8 cellular contexts compared by ENCODE assay signal in genomic region chr10:73810735-73811465, GRCh38. TPM values are rescaled to one million over a fixed set of nuclear protein-coding genes. Genes with fewer than 3 reads are reported as not detected.
DNase-seq lines count a peak whose midpoint lies in the region; TF ChIP-seq lines count a peak whose summit lies in the region.

No MANE protein-coding gene starts in this region.

- no peak overlapping the region for H2AK5ac ChIP-seq in trophoblast cell (ENCODE audit: low read length)

- no peak overlapping the region for H3K23ac ChIP-seq in trophoblast cell (ENCODE audit: low read length)

- DNase-seq in GM10248 (ENCODE audit: extremely low spot score) (peak; percentile 55), H7 (peak; percentile 90), MM.1S (peak; percentile 34), activated T-helper 1 cell treated with Interleukin-2 at 50 U/mL for 16 hours (ENCODE audit: low read depth) (peak; percentile 56), fibroblast of villous mesenchyme (ENCODE audit: low read depth) (peak; percentile 22), trophoblast cell (peak; percentile 13 to 45), uterus (no peak), putamen (ENCODE audit: low spot score) (no peak)

- H3K36me3 ChIP-seq in H7 (replicated peaks; ENCODE audit: control insufficient read depth, insufficient read depth, low read length) (peaks cover 12% of the 10 kb centered on the region), MM.1S (replicated peaks; ENCODE audit: insufficient read depth, low read length) (no peaks in the 10 kb centered on the region), trophoblast cell (ENCODE audit: control insufficient read depth in 1 of 2, insufficient read depth in 2 of 2, low read length in 2 of 2) (peaks cover 32 to 38% of the 10 kb centered on the region in 2 experiments), uterus (no peaks in the 10 kb centered on the region)

- H2AFZ ChIP-seq in MM.1S (ENCODE audit: low read length) (peak overlapping the region; percentile 77), trophoblast cell (ENCODE audit: insufficient read depth, low read length, poor library complexity) (peak overlapping the region; percentile 56)

- H2BK120ac ChIP-seq in trophoblast cell (ENCODE audit: insufficient read depth, low read length, poor library complexity) = no peak overlapping the region

- peak overlapping the region; percentile 80 for H3K4me3 ChIP-seq in H7 (ENCODE audit: insufficient read depth, low read depth, low read length)
- H3K4me3 ChIP-seq in MM.1S (ENCODE audit: low read length) = peak overlapping the region; percentile 91
- peak overlapping the region; percentile 81 for H3K4me3 ChIP-seq in fibroblast of villous mesenchyme (ENCODE audit: low read depth, low read length)
- peak overlapping the region; percentile 75 for H3K4me3 ChIP-seq in trophoblast cell (ENCODE audit: low read depth, low read length)
- peak overlapping the region; percentile 73 to 74 for H3K4me3 ChIP-seq in uterus

- H3K79me2 ChIP-seq in MM.1S (ENCODE audit: low read length) = peaks cover 12% of the 10 kb centered on the region
- H3K79me2 ChIP-seq in trophoblast cell (ENCODE audit: control insufficient read depth, insufficient read depth, low read length, poor library complexity) = peaks cover 3% of the 10 kb centered on the region

- peak overlapping the region; percentile 64 for H3K18ac ChIP-seq in trophoblast cell (ENCODE audit: low read length)

- H3K4me1 ChIP-seq in MM.1S (ENCODE audit: low read length) = no peaks in the 10 kb centered on the region
- peaks cover 3% of the 10 kb centered on the region in 2 experiments for H3K4me1 ChIP-seq in trophoblast cell (ENCODE audit: control insufficient read depth in 1 of 2, insufficient read depth in 2 of 2, low read length in 2 of 2)
- H3K4me1 ChIP-seq in uterus = no peaks in the 10 kb centered on the region

- peak overlapping the region; percentile 65 for H4K91ac ChIP-seq in trophoblast cell (ENCODE audit: low read depth, low read length)

- H2BK12ac ChIP-seq in trophoblast cell (ENCODE audit: low read length) = no peak overlapping the region

- H3K9me2 ChIP-seq in MM.1S (replicated peaks; ENCODE audit: insufficient read depth, low read length) = no peaks in the 10 kb centered on the region

- H3K9me3 ChIP-seq in MM.1S (replicated peaks; ENCODE audit: insufficient read depth, low read length) (no peaks in the 10 kb centered on the region), trophoblast cell (ENCODE audit: insufficient read depth, low read depth, low read length) (no peaks in the 10 kb centered on the region), uterus (no peaks in the 10 kb centered on the region)

- H3K4me2 ChIP-seq in MM.1S (ENCODE audit: low read depth, low read length) (peak overlapping the region; percentile 90), trophoblast cell (ENCODE audit: low read length) (peak overlapping the region; percentile 83)

- peak overlapping the region; percentile 26 for H2BK5ac ChIP-seq in trophoblast cell (ENCODE audit: low read depth, low read length, poor library complexity)

- peak overlapping the region; percentile 80 for H4K12ac ChIP-seq in trophoblast cell (ENCODE audit: low read depth, low read length)

- H3K27me3 ChIP-seq in H7 (ENCODE audit: control insufficient read depth, insufficient read depth, low read length) (no peaks in the 10 kb centered on the region), MM.1S (replicated peaks; ENCODE audit: insufficient read depth, low read length) (no peaks in the 10 kb centered on the region), trophoblast cell (ENCODE audit: insufficient read depth, low read length) (no peaks in the 10 kb centered on the region), uterus (no peaks in the 10 kb centered on the region)

- no peaks in the 10 kb centered on the region for H4K20me1 ChIP-seq in MM.1S (ENCODE audit: insufficient read depth, low read length)

- H3K4ac ChIP-seq in trophoblast cell (ENCODE audit: low read depth, low read length) = peak overlapping the region; percentile 17

- POLR2A ChIA-PET in GM10248 (lab: Yijun Ruan, JAX) = interaction anchor here (0.5 kb wide), 2 partner anchors 15 to 23 kb away, joined by 3 to 6 read pairs; no protein-coding TSS in a partner anchor

- TF ChIP-seq POLR2A in uterus (IDR thresholded peaks at IDR 0.05) = no peak

- TF ChIP-seq CTCF in GM10248 (IDR thresholded peaks at IDR 0.05; ENCODE audit: control extremely low read depth, extremely low read depth, low read depth, missing control alignments) (no peak), MM.1S (IDR thresholded peaks at IDR 0.05; ENCODE audit: low read length) (no peak), fibroblast of villous mesenchyme (IDR thresholded peaks at IDR 0.05; ENCODE audit: insufficient read depth, low read depth, low read length) (no peak), uterus (IDR thresholded peaks at IDR 0.05) (no peak)

- peak overlapping the region; percentile 64 for H4K8ac ChIP-seq in trophoblast cell (ENCODE audit: low read depth, low read length)

- CTCF ChIA-PET in GM10248 (lab: Yijun Ruan, JAX) = interaction anchor here (0.7 to 2.6 kb wide), 8 partner anchors 18 to 129 kb away, joined by 3 to 13 read pairs (median 4); a partner anchor contains a TSS

- no CpG with 5 or more reads among the region's 63 CpGs for WGBS in trophoblast cell (ENCODE audit: extremely low coverage, insufficient coverage, insufficient read length)

- H3K79me1 ChIP-seq in trophoblast cell (ENCODE audit: low read length) = peaks cover 4% of the 10 kb centered on the region

- peak overlapping the region; percentile 61 for H3K14ac ChIP-seq in trophoblast cell (ENCODE audit: low read length)

- intact Hi-C loops in uterus (cut with DNase I; ENCODE audit: low total_unique reads) = no loop called here

- H3K27ac ChIP-seq in MM.1S (ENCODE audit: low read length) (peak overlapping the region; percentile 62; the same call in 1 of the 2 replicates), trophoblast cell (ENCODE audit: low read depth, low read length) (no peak overlapping the region), uterus (peak overlapping the region; percentile 88)

- peaks cover 14% of the 10 kb centered on the region for H3F3A ChIP-seq in MM.1S (ENCODE audit: insufficient read depth, low read length)

- H3K9ac ChIP-seq in MM.1S (ENCODE audit: low read length) (peak overlapping the region; percentile 79), trophoblast cell (ENCODE audit: low read length) (peak overlapping the region; percentile 32)

RNA-seq across cellular contexts. Expression of gene NDST2, which starts 0.5 kb away (rescaled TPM):
- total RNA-seq in H7 (2014; rRNA removed; shearing (Covaris generic)) = 26.0 and 31.6 TPM in 2 replicates
- total RNA-seq in fibroblast of villous mesenchyme (19.3 and 22.0 TPM in 2 replicates), uterus (10 to 100 TPM in 3 of 4 donors, 1 to 10 TPM in 1; 5.9 to 47.8 (median 14.1) TPM)
- polyA plus RNA-seq in trophoblast cell (2013) = 13.2 and 14.3 TPM in 2 replicates

RNA-seq across cellular contexts. Expression of gene ZSWIM8, which starts 25.5 kb away (rescaled TPM):
- 21.8 and 59.8 TPM in 2 replicates for total RNA-seq in H7 (2014; rRNA removed; shearing (Covaris generic))
- total RNA-seq in fibroblast of villous mesenchyme (70.2 and 82.5 TPM in 2 replicates), uterus (100 to 1,000 TPM in 2 of 4 donors, 10 to 100 TPM in 2; 61.4 to 112 (median 91.1) TPM)
- 129 and 133 TPM in 2 replicates for polyA plus RNA-seq in trophoblast cell (2013)

RNA-seq across cellular contexts. Expression of gene CHCHD1, which starts 29.1 kb away (rescaled TPM):
- 82.7 and 91.4 TPM in 2 replicates for total RNA-seq in H7 (2014; rRNA removed; shearing (Covaris generic))
- total RNA-seq in fibroblast of villous mesenchyme (16.8 and 22.5 TPM in 2 replicates), uterus (10 to 100 TPM in 2 of 4 donors, 1 to 10 TPM in 2; 7.1 to 15.3 (median 11.0) TPM)
- polyA plus RNA-seq in trophoblast cell (2013) = 119 and 120 TPM in 2 replicates

Comparison
In these comparisons a context has a peak if more than half of its experiments do, and no peak if none do; other contexts are left out.
1. DNase-seq: peak in GM10248 (single experiment), H7 (single experiment), MM.1S (single experiment), activated T-helper 1 cell treated with Interleukin-2 at 50 U/mL for 16 hours (single experiment), fibroblast of villous mesenchyme (single experiment) and trophoblast cell (2 of 2); none in uterus (0 of 2) and putamen (single experiment).
2. Peak in every context shown above with its lines, with median percentiles within 50 percentile points of each other: H3K4me3 ChIP-seq.